In genomic region chr16:24972608-24973220, GRCh38 we compare ENCODE assay signal across 1 cellular context.
TF ChIP-seq lines count a peak whose summit lies in the region.

No MANE protein-coding gene starts in this region.

TF ChIP-seq in GM12878, 131 proteins besides CTCF, POLR2A, EP300 and RAD21 (continued from another document):
- TF ChIP-seq ZNF592 (IDR thresholded peaks at IDR 0.05) (no peak), FOXK2 (IDR thresholded peaks at IDR 0.05) (no peak), SMARCA5 (IDR thresholded peaks at IDR 0.05) (no peak), ZBTB40 (IDR thresholded peaks at IDR 0.05; ENCODE audit: borderline replicate concordance) (no peak), FOXM1 (IDR thresholded peaks at IDR 0.05; ENCODE audit: low read depth, low read length) (peak; percentile 35; the same call in 1 of the 2 replicates), NR2F1 (conservative IDR thresholded peaks at IDR 0.05) (peak; percentile 38; the same call in 1 of the 2 replicates), MXI1 (IDR thresholded peaks at IDR 0.05; ENCODE audit: low read depth, low read length) (no peak), BCL11A (IDR thresholded peaks at IDR 0.05; ENCODE audit: low read depth, low read length) (no peak), WRNIP1 (IDR thresholded peaks at IDR 0.05; ENCODE audit: borderline replicate concordance, low read depth, low read length) (no peak), CBX5 (IDR thresholded peaks at IDR 0.05; ENCODE audit: low read depth) (no peak), CHD1 (IDR thresholded peaks at IDR 0.05; ENCODE audit: low read depth, low read length) (no peak), MEF2B (IDR thresholded peaks at IDR 0.05; ENCODE audit: partially characterized antibody, poor library complexity, severe bottlenecking) (peak; percentile 12), PML (IDR thresholded peaks at IDR 0.05; ENCODE audit: low read length) (no peak), POLR2AphosphoS5 (IDR thresholded peaks at IDR 0.05; ENCODE audit: low read length) (no peak), LARP7 (IDR thresholded peaks at IDR 0.05) (no peak), ETV6 (conservative IDR thresholded peaks at IDR 0.05 in 1 of 2, IDR thresholded peaks at IDR 0.05 in 1 of 2; ENCODE audit: borderline replicate concordance in 1 of 2, low read depth in 1 of 2) (no peak), KDM1A (IDR thresholded peaks at IDR 0.05; ENCODE audit: borderline replicate concordance) (no peak), SMC3 (IDR thresholded peaks at IDR 0.05; ENCODE audit: borderline replicate concordance, low read length) (no peak), ZNF384 (IDR thresholded peaks at IDR 0.05; ENCODE audit: borderline replicate concordance, low read depth, low read length) (no peak), POLR2AphosphoS2 (IDR thresholded peaks at IDR 0.05; ENCODE audit: low read depth, low read length) (no peak)
